Comparison of ENCODE assay signal across 1 cellular context in the genomic region with DNA sequence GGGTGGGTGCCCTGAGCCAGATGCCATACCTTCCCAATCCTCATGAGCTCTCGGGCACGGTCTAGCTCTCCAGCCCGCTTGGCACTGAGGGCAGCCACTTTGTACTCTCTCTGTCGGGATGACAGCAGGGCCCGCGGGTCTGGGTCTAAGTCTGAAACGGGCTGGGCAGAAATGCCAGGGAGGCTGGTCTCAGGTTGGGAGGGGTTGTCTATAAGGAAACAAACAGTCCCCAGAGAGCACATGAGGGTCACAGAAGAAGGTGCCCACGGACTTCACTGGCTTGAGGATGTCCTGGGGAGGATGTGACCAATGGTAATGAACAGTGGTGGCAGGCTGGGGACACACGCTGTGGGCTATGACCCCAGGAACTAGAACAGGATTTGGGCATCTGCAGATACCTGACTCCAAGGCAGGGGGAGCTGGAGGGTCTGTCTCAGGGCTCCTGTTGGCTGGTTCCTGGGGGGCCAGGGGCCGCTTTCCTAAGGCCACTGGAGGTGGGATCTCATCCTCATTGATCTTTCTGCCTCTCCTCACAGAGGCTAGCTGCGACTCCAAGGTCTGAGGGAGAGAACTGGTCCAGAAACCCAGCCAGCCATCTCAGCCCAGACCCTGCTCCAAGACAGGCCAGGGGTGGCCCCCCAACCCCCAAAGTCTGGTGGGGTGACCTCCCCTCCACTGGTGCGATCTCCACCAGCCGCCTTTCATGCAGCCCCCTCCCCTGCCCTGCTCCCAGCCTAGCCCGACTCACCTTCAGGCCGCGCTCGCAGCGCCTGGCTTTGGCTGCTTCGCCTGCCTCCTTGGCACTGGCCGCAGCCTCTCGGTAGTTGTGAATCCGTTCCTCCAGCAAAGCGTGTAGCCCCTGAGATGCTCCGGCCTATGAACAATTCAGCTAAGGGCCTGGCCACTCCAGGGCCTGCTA.
TF ChIP-seq lines count a peak whose summit lies in the region.

No MANE protein-coding gene starts in this region.

TF ChIP-seq in K562, 482 proteins besides CTCF, POLR2A, EP300 and RAD21:
- TF ChIP-seq RBFOX2 (IDR thresholded peaks at IDR 0.05; ENCODE audit: low read depth, low read length): peak; percentile 55
- no peak for TF ChIP-seq FOXK1 (CRISPR knock-in tag; IDR thresholded peaks at IDR 0.05; ENCODE audit: borderline replicate concordance)
- TF ChIP-seq, protein P1, sequence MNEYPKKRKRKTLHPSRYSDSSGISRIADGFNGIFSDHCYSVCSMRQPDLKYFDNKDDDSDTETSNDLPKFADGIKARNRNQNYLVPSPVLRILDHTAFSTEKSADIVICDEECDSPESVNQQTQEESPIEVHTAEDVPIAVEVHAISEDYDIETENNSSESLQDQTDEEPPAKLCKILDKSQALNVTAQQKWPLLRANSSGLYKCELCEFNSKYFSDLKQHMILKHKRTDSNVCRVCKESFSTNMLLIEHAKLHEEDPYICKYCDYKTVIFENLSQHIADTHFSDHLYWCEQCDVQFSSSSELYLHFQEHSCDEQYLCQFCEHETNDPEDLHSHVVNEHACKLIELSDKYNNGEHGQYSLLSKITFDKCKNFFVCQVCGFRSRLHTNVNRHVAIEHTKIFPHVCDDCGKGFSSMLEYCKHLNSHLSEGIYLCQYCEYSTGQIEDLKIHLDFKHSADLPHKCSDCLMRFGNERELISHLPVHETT (CRISPR knock-in tag; conservative IDR thresholded peaks at IDR 0.05 in 1 of 2, IDR thresholded peaks at IDR 0.05 in 1 of 2): no peak
- TF ChIP-seq, protein P2, sequence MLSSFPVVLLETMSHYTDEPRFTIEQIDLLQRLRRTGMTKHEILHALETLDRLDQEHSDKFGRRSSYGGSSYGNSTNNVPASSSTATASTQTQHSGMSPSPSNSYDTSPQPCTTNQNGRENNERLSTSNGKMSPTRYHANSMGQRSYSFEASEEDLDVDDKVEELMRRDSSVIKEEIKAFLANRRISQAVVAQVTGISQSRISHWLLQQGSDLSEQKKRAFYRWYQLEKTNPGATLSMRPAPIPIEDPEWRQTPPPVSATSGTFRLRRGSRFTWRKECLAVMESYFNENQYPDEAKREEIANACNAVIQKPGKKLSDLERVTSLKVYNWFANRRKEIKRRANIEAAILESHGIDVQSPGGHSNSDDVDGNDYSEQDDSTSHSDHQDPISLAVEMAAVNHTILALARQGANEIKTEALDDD (IDR thresholded peaks at IDR 0.05): no peak
- no peak for TF ChIP-seq ZNF354B (CRISPR knock-in tag; IDR thresholded peaks at IDR 0.05)
- TF ChIP-seq, protein P3, sequence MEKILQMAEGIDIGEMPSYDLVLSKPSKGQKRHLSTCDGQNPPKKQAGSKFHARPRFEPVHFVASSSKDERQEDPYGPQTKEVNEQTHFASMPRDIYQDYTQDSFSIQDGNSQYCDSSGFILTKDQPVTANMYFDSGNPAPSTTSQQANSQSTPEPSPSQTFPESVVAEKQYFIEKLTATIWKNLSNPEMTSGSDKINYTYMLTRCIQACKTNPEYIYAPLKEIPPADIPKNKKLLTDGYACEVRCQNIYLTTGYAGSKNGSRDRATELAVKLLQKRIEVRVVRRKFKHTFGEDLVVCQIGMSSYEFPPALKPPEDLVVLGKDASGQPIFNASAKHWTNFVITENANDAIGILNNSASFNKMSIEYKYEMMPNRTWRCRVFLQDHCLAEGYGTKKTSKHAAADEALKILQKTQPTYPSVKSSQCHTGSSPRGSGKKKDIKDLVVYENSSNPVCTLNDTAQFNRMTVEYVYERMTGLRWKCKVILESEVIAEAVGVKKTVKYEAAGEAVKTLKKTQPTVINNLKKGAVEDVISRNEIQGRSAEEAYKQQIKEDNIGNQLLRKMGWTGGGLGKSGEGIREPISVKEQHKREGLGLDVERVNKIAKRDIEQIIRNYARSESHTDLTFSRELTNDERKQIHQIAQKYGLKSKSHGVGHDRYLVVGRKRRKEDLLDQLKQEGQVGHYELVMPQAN (IDR thresholded peaks at IDR 0.05; ENCODE audit: borderline replicate concordance): no peak
- TF ChIP-seq HLTF (IDR thresholded peaks at IDR 0.05): no peak
